ENCODE assay signal across 17 cellular contexts in genomic region chr2:234091883-234092282, GRCh38. TPM values are rescaled to one million over a fixed set of nuclear protein-coding genes. Genes with fewer than 3 reads are reported as not detected.
DNase-seq lines count a peak whose midpoint lies in the region; ATAC-seq and TF ChIP-seq lines count a peak whose summit lies in the region.
"Had no signal": no experiment of that assay in that cellular context is flagged by ENCODE, and none has a peak within 500 bp of the region (broad histone marks: within the 10 kb centered on the region; RNA-seq: fewer than 3 reads in every experiment).

No MANE protein-coding gene starts in this region.

- peaks cover 1 to 9% of the 10 kb centered on the region in 2 donors for H3K36me3 Mint-ChIP-seq in CD4-positive, alpha-beta memory T cell
- H3K36me3 Mint-ChIP-seq: CD4-positive, CD25-positive, alpha-beta regulatory T cell; stimulated activated memory B cell treated with anti-CD40 and anti-IgM and Interleukin-4, amounts not matched to agents 10 μg/mL and 1 μg/mL and 100 μg/mL, for 72 hours had no signal

- peaks cover 3 to 7% (median 4%) of the 10 kb centered on the region in 4 donors for H3K4me1 Mint-ChIP-seq in CD4-positive, alpha-beta memory T cell
- H3K4me1 Mint-ChIP-seq: CD4-positive, CD25-positive, alpha-beta regulatory T cell; naive B cell had no signal

- intact Hi-C loops in left lung (cut with DNase I) (no loop called here), left cardiac atrium (cut with DNase I) (no loop called here)
- intact Hi-C loops in CD4-positive, alpha-beta memory T cell (cut with micrococcal nuclease) = no loop called here

- peak overlapping the region in 1 of 7 donors; percentile 12 for H3K27ac Mint-ChIP-seq in CD4-positive, alpha-beta memory T cell
- H3K27ac Mint-ChIP-seq: endodermal cell; stimulated activated memory B cell treated with anti-CD40 and anti-IgM and Interleukin-4, amounts not matched to agents 10 μg/mL and 1 μg/mL and 100 μg/mL, for 72 hours had no signal

- peak; percentile 32 for DNase-seq in MG63
- DNase-seq in adipocyte (ENCODE audit: low read depth) = no peak
- no peak for DNase-seq in left lung
- no peak for DNase-seq in suprapubic skin (ENCODE audit: low spot score in 2 of 2)
- DNase-seq in left cardiac atrium = no peak
- DNase-seq in CD4-positive, alpha-beta memory T cell = no peak
- DNase-seq: activated naive CD4-positive, alpha-beta T cell treated with Interleukin-2 at 50 U/mL for 16 hours; CD4-positive, CD25-positive, alpha-beta regulatory T cell; endodermal cell; KBM-7; naive B cell had no signal

- no peak overlapping the region for H3K9ac ChIP-seq in adipocyte (ENCODE audit: low read length)

- no peak for TF ChIP-seq POLR2A in suprapubic skin (IDR thresholded peaks at IDR 0.05)

- CTCF ChIA-PET in CD4-positive, alpha-beta memory T cell (lab: Charles Lee; ENCODE audit: partially characterized antibody) = interaction anchor here (0.7 to 1.6 kb wide), 3 partner anchors 8 to 453 kb away, joined by 3 to 4 read pairs (median 4); no protein-coding TSS in a partner anchor

- H3K9me3 Mint-ChIP-seq in CD4-positive, alpha-beta memory T cell = peaks cover 2 to 28% (median 17%) of the 10 kb centered on the region in 8 donors

- H3K36me3 ChIP-seq in MG63 (no peaks in the 10 kb centered on the region), adipocyte (ENCODE audit: control insufficient read depth, insufficient read depth, low read length, severe bottlenecking) (no peaks in the 10 kb centered on the region), left lung (no peaks in the 10 kb centered on the region), suprapubic skin (no peaks in the 10 kb centered on the region)
- H3K36me3 ChIP-seq in CD4-positive, alpha-beta memory T cell (ENCODE audit: insufficient read depth, low read length) = no peaks in the 10 kb centered on the region
- H3K36me3 ChIP-seq: right atrium auricular region had no signal

- H3K4me3 ChIP-seq in MG63 (no peak overlapping the region), adipocyte (ENCODE audit: low read length) (peak overlapping the region; percentile 24), left lung (no peak overlapping the region), suprapubic skin (no peak overlapping the region)
- H3K4me3 ChIP-seq in CD4-positive, alpha-beta memory T cell (ENCODE audit: low read length in 2 of 2) = no peak overlapping the region
- H3K4me3 ChIP-seq: right atrium auricular region had no signal

- H3K27me3 ChIP-seq in MG63 (no peaks in the 10 kb centered on the region), adipocyte (replicated peaks; ENCODE audit: control insufficient read depth, insufficient read depth, low read length) (no peaks in the 10 kb centered on the region), left lung (peaks cover 0 to 4% of the 10 kb centered on the region in 2 donors), suprapubic skin (no peaks in the 10 kb centered on the region)
- H3K27me3 ChIP-seq in CD4-positive, alpha-beta memory T cell (ENCODE audit: insufficient read depth, low read length) = no peaks in the 10 kb centered on the region
- H3K27me3 ChIP-seq: right atrium auricular region had no signal

- H3K9me3 ChIP-seq in MG63 = peaks cover 11% of the 10 kb centered on the region
- H3K9me3 ChIP-seq in adipocyte (ENCODE audit: control insufficient read depth, low read length) = peaks cover 11% of the 10 kb centered on the region
- H3K9me3 ChIP-seq in left lung = peaks cover 3 to 5% of the 10 kb centered on the region in 2 donors
- H3K9me3 ChIP-seq in suprapubic skin = no peaks in the 10 kb centered on the region
- H3K9me3 ChIP-seq in CD4-positive, alpha-beta memory T cell (ENCODE audit: control insufficient read depth in 1 of 2, low read length in 2 of 2) = no peaks in the 10 kb centered on the region

- H3K4me1 ChIP-seq in adipocyte (ENCODE audit: control insufficient read depth, insufficient read depth, low read length) (peaks cover 9% of the 10 kb centered on the region), left lung (peaks cover 6 to 9% of the 10 kb centered on the region in 2 donors), suprapubic skin (peaks cover 13% of the 10 kb centered on the region)
- no peaks in the 10 kb centered on the region for H3K4me1 ChIP-seq in CD4-positive, alpha-beta memory T cell (ENCODE audit: insufficient read depth, low read length)
- H3K4me1 ChIP-seq: right atrium auricular region had no signal

- TF ChIP-seq CTCF in left lung (IDR thresholded peaks at IDR 0.05) = no peak
- TF ChIP-seq CTCF in suprapubic skin (IDR thresholded peaks at IDR 0.05) = no peak

- POLR2A ChIA-PET in CD4-positive, alpha-beta memory T cell (lab: Charles Lee; ENCODE audit: partially characterized antibody) = interaction anchor here (1.0 kb wide), 1 partner anchor 359 kb away, joined by 4 read pairs; no protein-coding TSS in a partner anchor

- H3K27me3 Mint-ChIP-seq in CD4-positive, alpha-beta memory T cell = peaks cover 0 to 4% of the 10 kb centered on the region in 2 donors

- H3K27ac ChIP-seq in left lung = peak overlapping the region in 1 of 2 donors; percentile 11
- H3K27ac ChIP-seq in suprapubic skin = peak overlapping the region; percentile 39
- H3K27ac ChIP-seq in CD4-positive, alpha-beta memory T cell (ENCODE audit: low read depth, low read length) = no peak overlapping the region
- H3K27ac ChIP-seq: right atrium auricular region had no signal

- TF ChIP-seq EP300 in suprapubic skin (IDR thresholded peaks at IDR 0.05) = no peak

- WGBS in suprapubic skin = 16% methylated on average over 7 of the region's 7 CpGs

- ATAC-seq in left lung = peak; percentile 44
- ATAC-seq in left cardiac atrium = no peak
- ATAC-seq in esophagus mucosa = no peak
- ATAC-seq: stimulated activated memory B cell treated with anti-CD40 and anti-IgM and Interleukin-4, amounts not matched to agents 10 μg/mL and 1 μg/mL and 100 μg/mL, for 72 hours had no signal

- H3K4me3 Mint-ChIP-seq in CD4-positive, alpha-beta memory T cell = no peak overlapping the region
- H3K4me3 Mint-ChIP-seq: CD4-positive, CD25-positive, alpha-beta regulatory T cell; endodermal cell; naive B cell; stimulated activated memory B cell treated with anti-CD40 and anti-IgM and Interleukin-4, amounts not matched to agents 10 μg/mL and 1 μg/mL and 100 μg/mL, for 72 hours had no signal

RNA-seq across cellular contexts. Expression of gene SPP2, which starts 41.4 kb away (rescaled TPM):
- total RNA-seq in MG63 (2014; rRNA removed; shearing (Covaris generic); ENCODE audit: low replicate concordance) = not detected in 2 replicates
- total RNA-seq in left lung (not detected), suprapubic skin (not detected), left cardiac atrium (not detected), esophagus mucosa (not detected)
- total RNA-seq in CD4-positive, alpha-beta memory T cell = not detected
- polyA plus RNA-seq in CD4-positive, alpha-beta memory T cell = not detected
- total RNA-seq: activated CD8-positive, alpha-beta memory T cell treated with anti-CD3 and anti-CD28 coated beads for 36 hours; CD4-positive, CD25-positive, alpha-beta regulatory T cell; endodermal cell; kidney epithelial cell; right atrium auricular region; SK-MEL-5 had no signal
- polyA plus RNA-seq: CD4-positive, CD25-positive, alpha-beta regulatory T cell had no signal
